15 cellular contexts compared by ENCODE assay signal in the genomic region with DNA sequence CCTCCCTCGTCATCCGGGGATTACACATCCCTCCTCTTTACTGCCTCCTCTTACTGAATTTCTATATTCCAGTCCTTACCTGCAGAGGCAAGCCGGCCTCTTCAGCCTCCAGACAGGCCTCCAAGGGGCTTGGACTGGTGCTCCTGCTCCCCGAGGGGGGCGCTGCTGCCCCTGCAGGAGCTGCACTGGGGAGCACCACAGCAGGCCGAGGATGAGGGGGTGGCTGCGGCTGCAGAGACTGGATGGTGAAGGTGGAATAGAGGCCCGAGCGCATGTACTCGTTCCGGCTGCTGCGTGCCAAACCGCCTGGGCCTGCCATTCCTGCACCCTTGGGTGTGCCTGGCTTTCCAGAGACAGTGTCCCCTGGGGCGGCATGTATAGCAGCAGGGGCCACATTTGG. TPM values are rescaled to one million over a fixed set of nuclear protein-coding genes. Genes with fewer than 3 reads are reported as not detected.
DNase-seq lines count a peak whose midpoint lies in the region; ATAC-seq and TF ChIP-seq lines count a peak whose summit lies in the region.
"Had no signal": no experiment of that assay in that cellular context is flagged by ENCODE, and none has a peak within 500 bp of the region (broad histone marks: within the 10 kb centered on the region; RNA-seq: fewer than 3 reads in every experiment).

No MANE protein-coding gene starts in this region.

- CTCF ChIA-PET in CD4-positive, alpha-beta T cell (lab: Charles Lee), result no interaction called here
- CTCF ChIA-PET in T-cell (lab: Charles Lee), result no interaction called here

- no peak overlapping the region for H3K27ac ChIP-seq in CD4-positive, alpha-beta T cell (ENCODE audit: low read depth, low read length)
- no peak overlapping the region for H3K27ac ChIP-seq in brain microvascular endothelial cell
- H3K27ac ChIP-seq: C4-2B had no signal

- in situ Hi-C loops in brain microvascular endothelial cell (cut with HindIII; ENCODE audit: low pct_ligation_motif_present, low sequenced_read_pairs), result no loop called here

- no peak overlapping the region for H3K27ac Mint-ChIP-seq in activated CD4-positive, alpha-beta T cell treated with anti-CD3 and anti-CD28 coated beads, Interleukin-2, amount 10 ng/mL, durations not matched to agents 24 days and 14 days
- H3K27ac Mint-ChIP-seq in CD4-positive, alpha-beta T cell, result peak overlapping the region; percentile 86
- peak overlapping the region; percentile 36 to 71 for H3K27ac Mint-ChIP-seq in T-cell
- peak overlapping the region; percentile 61 for H3K27ac Mint-ChIP-seq in dendritic cell treated with granulocyte-macrophage colony-stimulating factor and Interleukin-4, amounts not matched to agents 40 ng/mL and 50 ng/mL, for 4 days
- H3K27ac Mint-ChIP-seq: CD8-positive, alpha-beta memory T cell had no signal

- peak overlapping the region; percentile 66 for H3K4me3 Mint-ChIP-seq in activated CD4-positive, alpha-beta T cell treated with anti-CD3 and anti-CD28 coated beads, Interleukin-2, amount 10 ng/mL, durations not matched to agents 24 days and 14 days
- H3K4me3 Mint-ChIP-seq in CD4-positive, alpha-beta T cell, result peak overlapping the region; percentile 76
- peak overlapping the region in 1 of 3 donors; percentile 62 for H3K4me3 Mint-ChIP-seq in T-cell
- H3K4me3 Mint-ChIP-seq in dendritic cell treated with granulocyte-macrophage colony-stimulating factor and Interleukin-4, amounts not matched to agents 40 ng/mL and 50 ng/mL, for 4 days, result peak overlapping the region; percentile 48
- H3K4me3 Mint-ChIP-seq: CD8-positive, alpha-beta memory T cell had no signal

- peaks cover 30% of the 10 kb centered on the region for H3K36me3 ChIP-seq in brain microvascular endothelial cell (replicated peaks)

- no peaks in the 10 kb centered on the region for H3K27me3 Mint-ChIP-seq in activated CD4-positive, alpha-beta T cell treated with anti-CD3 and anti-CD28 coated beads, Interleukin-2, amount 10 ng/mL, durations not matched to agents 24 days and 14 days
- no peaks in the 10 kb centered on the region for H3K27me3 Mint-ChIP-seq in CD4-positive, alpha-beta T cell
- no peaks in the 10 kb centered on the region for H3K27me3 Mint-ChIP-seq in T-cell
- H3K27me3 Mint-ChIP-seq in dendritic cell treated with granulocyte-macrophage colony-stimulating factor and Interleukin-4, amounts not matched to agents 40 ng/mL and 50 ng/mL, for 4 days, result no peaks in the 10 kb centered on the region

- DNase-seq in activated CD4-positive, alpha-beta T cell treated with anti-CD3 and anti-CD28 coated beads, Interleukin-2, amount 10 ng/mL, durations not matched to agents 24 days and 14 days, result no peak
- DNase-seq in activated CD4-positive, alpha-beta T cell treated with anti-CD3 and anti-CD28 coated beads, Interleukin-2, amount 50 U/mL, for 1 hour, result no peak
- no peak for DNase-seq in CD4-positive, alpha-beta T cell
- no peak for DNase-seq in T-cell
- no peak for DNase-seq in brain microvascular endothelial cell
- DNase-seq: BE2C; Caco-2; CD8-positive, alpha-beta memory T cell; DND-41; GDM1 had no signal

- no peak overlapping the region for H3K4me3 ChIP-seq in brain microvascular endothelial cell (ENCODE audit: low read depth, low read length)
- H3K4me3 ChIP-seq: HAP-1 had no signal

- H3K9me3 ChIP-seq in CD4-positive, alpha-beta T cell (ENCODE audit: control insufficient read depth, low read length), result no peaks in the 10 kb centered on the region
- H3K9me3 ChIP-seq: BE2C, Caco-2, HAP-1 had no signal

- no peak for TF ChIP-seq CTCF in CD4-positive, alpha-beta T cell (IDR thresholded peaks at IDR 0.05)
- TF ChIP-seq CTCF in brain microvascular endothelial cell (IDR thresholded peaks at IDR 0.05; ENCODE audit: low read depth, low read length, missing control alignments), result no peak

- no peaks in the 10 kb centered on the region for H3K27me3 ChIP-seq in CD4-positive, alpha-beta T cell (ENCODE audit: control insufficient read depth, insufficient read depth, low read length)
- no peaks in the 10 kb centered on the region for H3K27me3 ChIP-seq in brain microvascular endothelial cell (replicated peaks)
- H3K27me3 ChIP-seq: BE2C had no signal

- POLR2A ChIA-PET in CD4-positive, alpha-beta T cell (lab: Charles Lee), result no interaction called here
- POLR2A ChIA-PET in T-cell (lab: Charles Lee), result interaction anchor here in 1 of 2 donors (0.5 kb wide), 1 partner anchor 11 kb away, joined by 6 read pairs; no protein-coding TSS in a partner anchor

- no peak for ATAC-seq in CD4-positive, alpha-beta T cell (ENCODE audit: poor library complexity)
- ATAC-seq in T-cell (replicated peaks in 1 of 4) (no peak), GM21576 (IDR thresholded peaks at IDR 0.05; ENCODE audit: unreplicated experiment) (no peak)
- ATAC-seq: HepG2 had no signal

- H3K4me1 Mint-ChIP-seq in activated CD4-positive, alpha-beta T cell treated with anti-CD3 and anti-CD28 coated beads, Interleukin-2, amount 10 ng/mL, durations not matched to agents 24 days and 14 days, result peaks cover 23% of the 10 kb centered on the region
- H3K4me1 Mint-ChIP-seq in CD4-positive, alpha-beta T cell (ENCODE audit: low read depth), result peaks cover 20% of the 10 kb centered on the region
- peaks cover 9 to 27% (median 15%) of the 10 kb centered on the region in 3 donors for H3K4me1 Mint-ChIP-seq in T-cell
- peaks cover 17% of the 10 kb centered on the region for H3K4me1 Mint-ChIP-seq in dendritic cell treated with granulocyte-macrophage colony-stimulating factor and Interleukin-4, amounts not matched to agents 40 ng/mL and 50 ng/mL, for 4 days (ENCODE audit: low read depth)

- no peaks in the 10 kb centered on the region for H3K9me3 Mint-ChIP-seq in activated CD4-positive, alpha-beta T cell treated with anti-CD3 and anti-CD28 coated beads, Interleukin-2, amount 10 ng/mL, durations not matched to agents 24 days and 14 days
- no peaks in the 10 kb centered on the region for H3K9me3 Mint-ChIP-seq in CD4-positive, alpha-beta T cell
- H3K9me3 Mint-ChIP-seq in T-cell, result no peaks in the 10 kb centered on the region
- H3K9me3 Mint-ChIP-seq in dendritic cell treated with granulocyte-macrophage colony-stimulating factor and Interleukin-4, amounts not matched to agents 40 ng/mL and 50 ng/mL, for 4 days, result no peaks in the 10 kb centered on the region
- H3K9me3 Mint-ChIP-seq: CD8-positive, alpha-beta memory T cell had no signal

- intact Hi-C loops in activated CD4-positive, alpha-beta T cell treated with anti-CD3 and anti-CD28 coated beads, Interleukin-2, amount 10 ng/mL, durations not matched to agents 24 days and 14 days (cut with micrococcal nuclease), result loop anchor here (5.0 kb wide), 1 partner anchor 57 kb away; a partner anchor contains a TSS
- intact Hi-C loops in CD4-positive, alpha-beta T cell (cut with DNase I, micrococcal nuclease), result no loop called here
- intact Hi-C loops in dendritic cell treated with granulocyte-macrophage colony-stimulating factor and Interleukin-4, amounts not matched to agents 40 ng/mL and 50 ng/mL, for 4 days (cut with micrococcal nuclease), result loop anchor here (5.0 kb wide), 1 partner anchor 77 kb away; a partner anchor contains a TSS

- H3K36me3 Mint-ChIP-seq in activated CD4-positive, alpha-beta T cell treated with anti-CD3 and anti-CD28 coated beads, Interleukin-2, amount 10 ng/mL, durations not matched to agents 24 days and 14 days (ENCODE audit: low read depth), result peaks cover 58% of the 10 kb centered on the region
- peaks cover 69% of the 10 kb centered on the region for H3K36me3 Mint-ChIP-seq in CD4-positive, alpha-beta T cell (ENCODE audit: low read depth)
- peaks cover 29% of the 10 kb centered on the region for H3K36me3 Mint-ChIP-seq in T-cell
- H3K36me3 Mint-ChIP-seq in dendritic cell treated with granulocyte-macrophage colony-stimulating factor and Interleukin-4, amounts not matched to agents 40 ng/mL and 50 ng/mL, for 4 days (ENCODE audit: low read depth), result peaks cover 70% of the 10 kb centered on the region

RNA-seq across cellular contexts. Expression of a gene that starts 9.1 kb away (rescaled TPM):
- total RNA-seq in activated CD4-positive, alpha-beta T cell treated with anti-CD3 and anti-CD28 coated beads, Interleukin-2, amount 10 ng/mL, durations not matched to agents 24 days and 14 days, result 4.0 and 4.4 TPM in 2 replicates
- total RNA-seq in CD4-positive, alpha-beta T cell, result 10 to 100 TPM; 18.3 to 18.6 TPM
- total RNA-seq in T-cell, result 10 to 100 TPM; 17.7 to 37.1 (median 26.5) TPM
- total RNA-seq: HepG2 had no signal

RNA-seq across cellular contexts. Expression of a gene that starts 11.5 kb away (rescaled TPM):
- 104 and 112 TPM in 2 replicates for total RNA-seq in activated CD4-positive, alpha-beta T cell treated with anti-CD3 and anti-CD28 coated beads, Interleukin-2, amount 10 ng/mL, durations not matched to agents 24 days and 14 days
- total RNA-seq in CD4-positive, alpha-beta T cell, result 10 to 100 TPM; 38.9 to 40.5 TPM
- total RNA-seq in T-cell, result 10 to 100 TPM; 28.5 to 40.0 (median 36.0) TPM

RNA-seq across cellular contexts. Expression of a gene that starts 19.2 kb away (rescaled TPM):
- 0.49 and 0.54 TPM in 2 replicates for total RNA-seq in activated CD4-positive, alpha-beta T cell treated with anti-CD3 and anti-CD28 coated beads, Interleukin-2, amount 10 ng/mL, durations not matched to agents 24 days and 14 days
- under 1 TPM; 0.27 to 0.87 TPM for total RNA-seq in CD4-positive, alpha-beta T cell
- 1 to 10 TPM in 1 of 5 donors, under 1 TPM in 3, not detected in 1; 0.21 to 1.3 (median 0.81) TPM for total RNA-seq in T-cell
- total RNA-seq: Caco-2, HepG2 had no signal

RNA-seq across cellular contexts. Expression of a gene that starts 20.2 kb away (rescaled TPM):
- total RNA-seq in activated CD4-positive, alpha-beta T cell treated with anti-CD3 and anti-CD28 coated beads, Interleukin-2, amount 10 ng/mL, durations not matched to agents 24 days and 14 days, result 174 and 194 TPM in 2 replicates
- total RNA-seq in CD4-positive, alpha-beta T cell, result 100 to 1,000 TPM; 188 to 197 TPM
- 100 to 1,000 TPM; 155 to 186 (median 178) TPM for total RNA-seq in T-cell

RNA-seq across cellular contexts. Expression of a gene that starts 56.6 kb away (rescaled TPM):
- 65.2 and 65.6 TPM in 2 replicates for total RNA-seq in activated CD4-positive, alpha-beta T cell treated with anti-CD3 and anti-CD28 coated beads, Interleukin-2, amount 10 ng/mL, durations not matched to agents 24 days and 14 days
- 10 to 100 TPM; 35.6 to 38.5 TPM for total RNA-seq in CD4-positive, alpha-beta T cell
- 100 to 1,000 TPM in 1 of 5 donors, 10 to 100 TPM in 4; 28.7 to 120 (median 59.7) TPM for total RNA-seq in T-cell

Comparison
In these comparisons a context has a peak if more than half of its experiments do, and no peak if none do; other contexts are left out.
1. intact Hi-C loops: an anchor here in activated CD4-positive, alpha-beta T cell treated with anti-CD3 and anti-CD28 coated beads, Interleukin-2, amount 10 ng/mL, durations not matched to agents 24 days and 14 days (5.0 kb wide) and dendritic cell treated with granulocyte-macrophage colony-stimulating factor and Interleukin-4, amounts not matched to agents 40 ng/mL and 50 ng/mL, for 4 days (5.0 kb wide); none called in CD4-positive, alpha-beta T cell.